8 cellular contexts compared by ENCODE assay signal in the genomic region with DNA sequence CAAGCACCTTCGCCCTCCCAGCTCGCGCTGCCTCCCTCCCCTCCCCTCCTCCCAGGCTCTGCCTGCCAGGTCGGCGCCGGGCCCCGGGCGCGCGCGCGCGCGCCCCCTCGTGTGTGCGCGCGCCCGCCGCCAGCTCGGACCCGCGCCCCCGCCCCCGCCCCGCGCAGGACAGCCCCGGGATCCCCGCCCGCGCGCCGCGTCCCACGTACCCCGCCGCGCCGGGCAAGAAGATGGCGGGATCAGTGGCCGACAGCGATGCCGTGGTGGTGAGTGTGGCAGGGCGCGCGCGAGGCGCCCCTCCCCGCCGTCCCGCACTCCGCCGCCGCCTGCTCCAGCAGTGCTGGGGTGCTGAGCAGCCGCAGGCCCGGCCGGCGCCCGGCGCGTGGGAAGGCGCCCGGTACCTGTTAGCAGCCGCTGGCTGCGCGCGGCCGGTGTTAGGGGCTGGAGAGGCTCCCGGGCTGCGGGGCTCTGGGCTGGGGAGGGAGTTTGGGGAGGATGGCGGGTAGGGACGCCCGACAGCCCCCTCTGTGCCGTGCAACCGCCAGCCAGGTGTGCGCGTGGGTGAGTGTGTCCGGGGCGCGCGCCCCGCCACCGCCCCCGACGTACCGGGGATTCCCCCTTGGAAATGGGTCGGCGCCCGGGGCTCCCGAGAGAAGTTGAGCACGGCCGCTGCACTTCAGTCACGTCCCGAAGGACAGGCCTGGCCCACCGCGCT.
DNase-seq lines count a peak whose midpoint lies in the region; ATAC-seq and TF ChIP-seq lines count a peak whose summit lies in the region.

No MANE protein-coding gene starts in this region.

- ATAC-seq in GM21737 (IDR thresholded peaks at IDR 0.05; ENCODE audit: unreplicated experiment): peak; percentile 60

- TF ChIP-seq CTCF in GM06990 (IDR thresholded peaks at IDR 0.05; ENCODE audit: insufficient read depth, low read length, poor library complexity, severe bottlenecking) (no peak), choroid plexus epithelial cell (conservative IDR thresholded peaks at IDR 0.05; ENCODE audit: low read depth, low read length) (no peak)

- H3K4me3 ChIP-seq in GM06990 (replicated peaks; ENCODE audit: low read depth, low read length): peak overlapping the region; percentile 78
- peak overlapping the region; percentile 59 for H3K4me3 ChIP-seq in choroid plexus epithelial cell (ENCODE audit: low read depth, low read length)

- H3K36me3 ChIP-seq in GM06990 (ENCODE audit: control insufficient read depth, insufficient read depth, low read length): no peaks in the 10 kb centered on the region

- DNase-seq in GM06990 (ENCODE audit: extremely low read depth, insufficient read length) (peak; percentile 81), Kasumi-1 (lab: John Stamatoyannopoulos, UW) (peak; percentile 33 to 47), choroid plexus epithelial cell (ENCODE audit: low read depth) (peak; percentile 31), GDM1 (lab: John Stamatoyannopoulos, UW) (no peak)
- peak; percentile 62 for DNase-seq in activated CD4-positive, alpha-beta T cell treated with anti-CD3 and anti-CD28 coated beads for 48 hours
- peak; percentile 1 to 37 (median 21) for DNase-seq in stimulated activated CD4-positive, alpha-beta T cell treated with anti-CD3 and anti-CD28 coated beads, Interleukin-1b, Interleukin-23, amount 100 ng/mL, for 24 hours (ENCODE audit: low read depth in 4 of 4, low spot score in 1 of 4)

- peak overlapping the region; percentile 77 for H3K27ac ChIP-seq in layer of hippocampus (ENCODE audit: low read depth, low read length)

- H3K27me3 ChIP-seq in GM06990 (replicated peaks; ENCODE audit: control insufficient read depth, insufficient read depth, low read length) (no peaks in the 10 kb centered on the region), layer of hippocampus (ENCODE audit: control insufficient read depth, insufficient read depth, low read length) (no peaks in the 10 kb centered on the region)
